ENCODE assay signal across 16 cellular contexts in the genomic region with DNA sequence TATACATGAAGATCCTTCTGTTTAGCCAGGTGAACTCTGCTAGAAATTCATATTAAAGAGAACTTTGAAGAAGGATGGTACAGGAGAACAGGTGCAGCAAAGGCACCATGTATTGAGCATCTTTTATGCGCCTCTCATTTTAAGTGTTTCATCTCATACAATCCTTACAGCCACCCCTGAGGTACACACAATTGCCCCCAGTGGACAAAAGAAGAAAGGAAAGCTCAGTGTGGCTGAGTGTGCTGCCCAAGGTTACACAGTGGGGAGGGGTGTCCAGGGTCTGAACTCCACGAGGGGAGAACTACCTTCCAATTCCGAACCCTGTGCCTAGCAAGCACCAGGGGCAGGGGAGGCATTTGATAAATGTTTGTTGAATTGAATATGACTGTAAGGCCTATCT.
DNase-seq lines count a peak whose midpoint lies in the region; ATAC-seq and TF ChIP-seq lines count a peak whose summit lies in the region.
"Had no signal": no experiment of that assay in that cellular context is flagged by ENCODE, and none has a peak within 500 bp of the region (broad histone marks: within the 10 kb centered on the region; RNA-seq: fewer than 3 reads in every experiment).

No MANE protein-coding gene starts in this region.

- H3K36me3 ChIP-seq in DOHH2 (ENCODE audit: control insufficient read depth, low read length) (no peaks in the 10 kb centered on the region), Karpas-422 (ENCODE audit: insufficient read depth, low read length) (no peaks in the 10 kb centered on the region)

- H3K4me3 ChIP-seq in DOHH2 (ENCODE audit: low read length) = no peak overlapping the region
- no peak overlapping the region for H3K4me3 ChIP-seq in Karpas-422 (ENCODE audit: low read length)

- H3K4me1 ChIP-seq in DOHH2 (ENCODE audit: control insufficient read depth, low read length) = no peaks in the 10 kb centered on the region
- H3K4me1 ChIP-seq in Karpas-422 (ENCODE audit: low read length) = no peaks in the 10 kb centered on the region

- ATAC-seq in GM19468 (IDR thresholded peaks at IDR 0.05; ENCODE audit: extremely low read depth, unreplicated experiment) = peak; percentile 30
- ATAC-seq: naive thymus-derived CD4-positive, alpha-beta T cell; stimulated activated memory B cell treated with anti-CD40 and anti-IgM and Interleukin-4, amounts not matched to agents 10 μg/mL and 1 μg/mL and 100 μg/mL, for 72 hours had no signal

- no peak overlapping the region for H2AFZ ChIP-seq in Karpas-422 (ENCODE audit: low read length)

- DNase-seq in NCI-H69 (lab: John Stamatoyannopoulos, UW) (peak; percentile 59), germinal center (ENCODE audit: low spot score) (peak; percentile 6), GDM1 (lab: John Stamatoyannopoulos, UW) (no peak), Karpas-422 (no peak), AG08396 (ENCODE audit: low spot score) (no peak)
- no peak for DNase-seq in activated naive CD4-positive, alpha-beta T cell (lab: John Stamatoyannopoulos, UW)
- DNase-seq: activated B cell treated with CpG ODN at 0.5 μM for 24 hours; activated gamma-delta T cell treated with Interleukin-2 at 50 U/mL for 16 hours; dermis blood vessel endothelial cell; H7; naive thymus-derived CD4-positive, alpha-beta T cell; NCI-H187; stimulated activated CD4-positive, alpha-beta T cell treated with anti-CD3 and anti-CD28 coated beads, Interleukin-12 subunit alpha, Interleukin-12 subunit beta, amount 100 ng/mL, for 4 hours had no signal

- no peaks in the 10 kb centered on the region for H3K27me3 ChIP-seq in DOHH2 (ENCODE audit: control insufficient read depth, low read length)
- H3K27me3 ChIP-seq in Karpas-422 (ENCODE audit: low read length) = no peaks in the 10 kb centered on the region

- H3K4me2 ChIP-seq in DOHH2 (ENCODE audit: low read length) = no peak overlapping the region
- no peak overlapping the region for H3K4me2 ChIP-seq in Karpas-422 (ENCODE audit: low read depth, low read length, poor library complexity, severe bottlenecking)

- H3K9me3 ChIP-seq in DOHH2 (ENCODE audit: control insufficient read depth, insufficient read depth, low read length) (no peaks in the 10 kb centered on the region), Karpas-422 (ENCODE audit: low read length) (no peaks in the 10 kb centered on the region)

- peak; percentile 41 for TF ChIP-seq CTCF in DOHH2 (IDR thresholded peaks at IDR 0.05; ENCODE audit: low read depth, low read length, poor library complexity, severe bottlenecking)

- no peaks in the 10 kb centered on the region for H3K79me2 ChIP-seq in DOHH2 (ENCODE audit: control insufficient read depth, low read length)
- H3K79me2 ChIP-seq in Karpas-422 (ENCODE audit: low read length) = no peaks in the 10 kb centered on the region

- H3F3A ChIP-seq in DOHH2 (ENCODE audit: control insufficient read depth, insufficient read depth) = no peaks in the 10 kb centered on the region

- no peak overlapping the region for H3K9ac ChIP-seq in Karpas-422 (ENCODE audit: low read length)

- no peaks in the 10 kb centered on the region for H3K9me2 ChIP-seq in DOHH2 (replicated peaks; ENCODE audit: control insufficient read depth, low read length)
- no peaks in the 10 kb centered on the region for H3K9me2 ChIP-seq in Karpas-422 (replicated peaks; ENCODE audit: insufficient read depth, low read length)

- H4K20me1 ChIP-seq in DOHH2 (ENCODE audit: control insufficient read depth, insufficient read depth, low read depth, low read length) (no peaks in the 10 kb centered on the region), Karpas-422 (ENCODE audit: insufficient read depth, low read depth, low read length) (no peaks in the 10 kb centered on the region)

- H3K27ac ChIP-seq in DOHH2 (ENCODE audit: low read depth, low read length) = no peak overlapping the region
- H3K27ac ChIP-seq in Karpas-422 (ENCODE audit: low read length) = no peak overlapping the region

Comparison
In these comparisons a context has a peak if more than half of its experiments do, and no peak if none do; other contexts are left out.
1. DNase-seq: peak in NCI-H69 (single experiment) and germinal center (single experiment); none in GDM1 (single experiment), Karpas-422 (single experiment), AG08396 (single experiment) and activated naive CD4-positive, alpha-beta T cell (0 of 4).